ENCODE assay signal across 1 cellular context in the genomic region with DNA sequence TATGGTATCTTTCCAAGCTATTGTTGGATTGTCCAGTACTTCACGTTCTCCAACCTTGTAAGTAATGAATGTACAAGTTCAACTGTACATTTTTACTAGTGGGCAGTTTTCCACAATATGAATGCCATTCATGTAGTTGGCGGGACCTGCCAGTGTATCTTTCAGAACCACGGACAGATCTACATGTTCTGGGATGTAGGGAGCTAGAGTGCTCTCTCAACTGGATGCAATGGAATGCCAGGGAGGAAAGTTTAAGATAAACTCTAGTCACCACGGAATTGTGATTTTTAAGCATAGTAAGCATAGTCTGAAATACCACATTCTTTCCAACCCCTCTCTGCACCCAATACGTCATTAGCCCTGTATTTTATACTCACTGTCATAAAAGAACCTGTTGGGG.
TF ChIP-seq lines count a peak whose summit lies in the region.

No MANE protein-coding gene starts in this region.

TF ChIP-seq in IMR-90, 13 proteins besides CTCF, POLR2A, EP300 and RAD21:
- TF ChIP-seq, protein P1, sequence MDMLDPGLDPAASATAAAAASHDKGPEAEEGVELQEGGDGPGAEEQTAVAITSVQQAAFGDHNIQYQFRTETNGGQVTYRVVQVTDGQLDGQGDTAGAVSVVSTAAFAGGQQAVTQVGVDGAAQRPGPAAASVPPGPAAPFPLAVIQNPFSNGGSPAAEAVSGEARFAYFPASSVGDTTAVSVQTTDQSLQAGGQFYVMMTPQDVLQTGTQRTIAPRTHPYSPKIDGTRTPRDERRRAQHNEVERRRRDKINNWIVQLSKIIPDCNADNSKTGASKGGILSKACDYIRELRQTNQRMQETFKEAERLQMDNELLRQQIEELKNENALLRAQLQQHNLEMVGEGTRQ (IDR thresholded peaks at IDR 0.05; ENCODE audit: low read depth, low read length): no peak
- TF ChIP-seq CEBPB (IDR thresholded peaks at IDR 0.05; ENCODE audit: low read depth, low read length): no peak
- TF ChIP-seq MXI1 (IDR thresholded peaks at IDR 0.05; ENCODE audit: borderline replicate concordance, low read depth, low read length): no peak
- TF ChIP-seq RCOR1 (IDR thresholded peaks at IDR 0.05; ENCODE audit: insufficient replicate concordance, low read length): no peak
- TF ChIP-seq RFX5 (IDR thresholded peaks at IDR 0.05; ENCODE audit: low read depth, low read length): no peak
- TF ChIP-seq FOS (IDR thresholded peaks at IDR 0.05; ENCODE audit: low read depth, low read length): no peak
- TF ChIP-seq CHD1 (IDR thresholded peaks at IDR 0.05; ENCODE audit: low read depth, low read length): no peak
- TF ChIP-seq MAZ (IDR thresholded peaks at IDR 0.05; ENCODE audit: borderline replicate concordance, low read depth, low read length): no peak
- TF ChIP-seq MAFK (IDR thresholded peaks at IDR 0.05; ENCODE audit: low read depth, low read length): no peak
- no peak for TF ChIP-seq SMC3 (IDR thresholded peaks at IDR 0.05; ENCODE audit: low read depth, low read length)
- TF ChIP-seq, protein P2, sequence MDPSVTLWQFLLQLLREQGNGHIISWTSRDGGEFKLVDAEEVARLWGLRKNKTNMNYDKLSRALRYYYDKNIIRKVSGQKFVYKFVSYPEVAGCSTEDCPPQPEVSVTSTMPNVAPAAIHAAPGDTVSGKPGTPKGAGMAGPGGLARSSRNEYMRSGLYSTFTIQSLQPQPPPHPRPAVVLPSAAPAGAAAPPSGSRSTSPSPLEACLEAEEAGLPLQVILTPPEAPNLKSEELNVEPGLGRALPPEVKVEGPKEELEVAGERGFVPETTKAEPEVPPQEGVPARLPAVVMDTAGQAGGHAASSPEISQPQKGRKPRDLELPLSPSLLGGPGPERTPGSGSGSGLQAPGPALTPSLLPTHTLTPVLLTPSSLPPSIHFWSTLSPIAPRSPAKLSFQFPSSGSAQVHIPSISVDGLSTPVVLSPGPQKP (IDR thresholded peaks at IDR 0.05; ENCODE audit: borderline replicate concordance, low read depth, low read length): no peak
- no peak for TF ChIP-seq NFE2L2 (IDR thresholded peaks at IDR 0.05; ENCODE audit: low read depth, low read length)
- no peak for TF ChIP-seq BHLHE40 (IDR thresholded peaks at IDR 0.05; ENCODE audit: low read depth, low read length)
